Comparison of ENCODE assay signal across 22 cellular contexts in genomic region chr17:31002047-31002446, GRCh38.
DNase-seq lines count a peak whose midpoint lies in the region; ATAC-seq lines count a peak whose summit lies in the region.
"Had no signal": no experiment of that assay in that cellular context is flagged by ENCODE, and none has a peak within 500 bp of the region (broad histone marks: within the 10 kb centered on the region; RNA-seq: fewer than 3 reads in every experiment).

No MANE protein-coding gene starts in this region.

- H3K27ac Mint-ChIP-seq in central memory CD8-positive, alpha-beta T cell (ENCODE audit: low read depth), result peak overlapping the region; percentile 16
- H3K27ac Mint-ChIP-seq: GM23338, H9, HFFc6 had no signal

- peaks cover 8% of the 10 kb centered on the region for H3K4me1 Mint-ChIP-seq in central memory CD8-positive, alpha-beta T cell
- H3K4me1 Mint-ChIP-seq: GM23338, H9 had no signal

- no peaks in the 10 kb centered on the region for H3K27me3 Mint-ChIP-seq in central memory CD8-positive, alpha-beta T cell
- H3K27me3 Mint-ChIP-seq: CD4-positive, CD25-positive, alpha-beta regulatory T cell; IgD-negative memory B cell had no signal

- DNase-seq in NCI-H2171 treated with DMSO at 0.1 percent for 48 hours (lab: John Stamatoyannopoulos, UW), result peak; percentile 19
- DNase-seq in NCI-H2171 (lab: John Stamatoyannopoulos, UW), result no peak
- DNase-seq in central memory CD8-positive, alpha-beta T cell (ENCODE audit: low spot score in 2 of 2), result no peak
- peak; percentile 32 for DNase-seq in kidney tubule cell (ENCODE audit: low spot score)
- DNase-seq in effector CD8-positive, alpha-beta T cell (lab: John Stamatoyannopoulos, UW), result no peak
- no peak for DNase-seq in stimulated activated CD4-positive, alpha-beta T cell treated with anti-CD3 and anti-CD28 coated beads, Interleukin-12 subunit alpha, Interleukin-12 subunit beta, amount 100 ng/mL, for 4 hours
- DNase-seq: CD4-positive, CD25-positive, alpha-beta regulatory T cell; H9; HFFc6; MM.1S; NCI-H1417 treated with DMSO at 0.1 percent for 48 hours; NCI-H1694 treated with DMSO at 0.1 percent for 48 hours; NCI-H2081; NCI-H446 treated with DMSO at 0.1 percent for 48 hours; NCI-H526; NCI-H82; NK-92 treated with Interleukin-12 subunit alpha and Interleukin-12 subunit beta, amount 100 ng/mL, for 24 hours; PC-9; Right ventricle myocardium superior had no signal

- peaks cover 2% of the 10 kb centered on the region for H3K36me3 Mint-ChIP-seq in central memory CD8-positive, alpha-beta T cell (ENCODE audit: insufficient read depth)

- H3K4me3 Mint-ChIP-seq in central memory CD8-positive, alpha-beta T cell, result no peak overlapping the region
- H3K4me3 Mint-ChIP-seq: CD4-positive, CD25-positive, alpha-beta regulatory T cell; GM23338; H9; HFFc6 had no signal

- no peak for ATAC-seq in central memory CD8-positive, alpha-beta T cell (replicated peaks; ENCODE audit: extremely low read depth, poor library complexity, severe bottlenecking)
- ATAC-seq in HG02642 (IDR thresholded peaks at IDR 0.05; ENCODE audit: poor library complexity, unreplicated experiment), result no peak
- ATAC-seq: GM23338 had no signal

- no peaks in the 10 kb centered on the region for H3K9me3 Mint-ChIP-seq in central memory CD8-positive, alpha-beta T cell
- H3K9me3 Mint-ChIP-seq: GM23338, H9, HFFc6, IgD-negative memory B cell had no signal

Comparison
In these comparisons a context has a peak if more than half of its experiments do, and no peak if none do; other contexts are left out.
1. DNase-seq: peak in NCI-H2171 treated with DMSO at 0.1 percent for 48 hours (single experiment) and kidney tubule cell (single experiment); none in NCI-H2171 (single experiment), central memory CD8-positive, alpha-beta T cell (0 of 2), effector CD8-positive, alpha-beta T cell (single experiment) and stimulated activated CD4-positive, alpha-beta T cell treated with anti-CD3 and anti-CD28 coated beads, Interleukin-12 subunit alpha, Interleukin-12 subunit beta, amount 100 ng/mL, for 4 hours (single experiment).